Comparison of ENCODE assay signal across 1 cellular context in genomic region chrX:39823848-39824247, GRCh38.
TF ChIP-seq lines count a peak whose summit lies in the region.

No MANE protein-coding gene starts in this region.

TF ChIP-seq in H1, 55 proteins besides CTCF, POLR2A, EP300 and RAD21:
- TF ChIP-seq E2F6 (IDR thresholded peaks at IDR 0.05) (no peak), SUZ12 (IDR thresholded peaks at IDR 0.05; ENCODE audit: low read length) (no peak), PHF8 (conservative IDR thresholded peaks at IDR 0.05; ENCODE audit: low read depth, low read length) (no peak), JUND (IDR thresholded peaks at IDR 0.05; ENCODE audit: low read length) (no peak), RXRA (IDR thresholded peaks at IDR 0.05; ENCODE audit: insufficient read depth, low read depth, low read length) (no peak), CHD2 (IDR thresholded peaks at IDR 0.05; ENCODE audit: low read length) (no peak), POLR2AphosphoS5 (IDR thresholded peaks at IDR 0.05; ENCODE audit: low read depth, low read length) (no peak), GABPA (IDR thresholded peaks at IDR 0.05; ENCODE audit: borderline replicate concordance, insufficient read depth, low read length) (no peak), TEAD4 (IDR thresholded peaks at IDR 0.05; ENCODE audit: low read depth, low read length) (no peak), SP4 (IDR thresholded peaks at IDR 0.05; ENCODE audit: low read length) (no peak), SAP30 (IDR thresholded peaks at IDR 0.05; ENCODE audit: insufficient read depth, insufficient replicate concordance, low read length) (no peak), CTBP2 (IDR thresholded peaks at IDR 0.05; ENCODE audit: borderline replicate concordance, insufficient read depth, insufficient read length, low read length) (no peak), GTF2F1 (IDR thresholded peaks at IDR 0.05; ENCODE audit: borderline replicate concordance, low read depth, low read length) (no peak), TBP (IDR thresholded peaks at IDR 0.05; ENCODE audit: low read depth, low read length) (no peak), EZH2 (IDR thresholded peaks at IDR 0.05; ENCODE audit: low read depth, low read length, severe bottlenecking) (no peak), CHD7 (IDR thresholded peaks at IDR 0.05; ENCODE audit: insufficient replicate concordance, low read length) (no peak), BACH1 (IDR thresholded peaks at IDR 0.05; ENCODE audit: low read length) (no peak), NANOG (IDR thresholded peaks at IDR 0.05; ENCODE audit: insufficient read depth, low read depth, low read length, poor library complexity, severe bottlenecking) (no peak), SP2 (IDR thresholded peaks at IDR 0.05; ENCODE audit: low read length) (no peak)
